Comparison of ENCODE assay signal across 11 cellular contexts in the genomic region with DNA sequence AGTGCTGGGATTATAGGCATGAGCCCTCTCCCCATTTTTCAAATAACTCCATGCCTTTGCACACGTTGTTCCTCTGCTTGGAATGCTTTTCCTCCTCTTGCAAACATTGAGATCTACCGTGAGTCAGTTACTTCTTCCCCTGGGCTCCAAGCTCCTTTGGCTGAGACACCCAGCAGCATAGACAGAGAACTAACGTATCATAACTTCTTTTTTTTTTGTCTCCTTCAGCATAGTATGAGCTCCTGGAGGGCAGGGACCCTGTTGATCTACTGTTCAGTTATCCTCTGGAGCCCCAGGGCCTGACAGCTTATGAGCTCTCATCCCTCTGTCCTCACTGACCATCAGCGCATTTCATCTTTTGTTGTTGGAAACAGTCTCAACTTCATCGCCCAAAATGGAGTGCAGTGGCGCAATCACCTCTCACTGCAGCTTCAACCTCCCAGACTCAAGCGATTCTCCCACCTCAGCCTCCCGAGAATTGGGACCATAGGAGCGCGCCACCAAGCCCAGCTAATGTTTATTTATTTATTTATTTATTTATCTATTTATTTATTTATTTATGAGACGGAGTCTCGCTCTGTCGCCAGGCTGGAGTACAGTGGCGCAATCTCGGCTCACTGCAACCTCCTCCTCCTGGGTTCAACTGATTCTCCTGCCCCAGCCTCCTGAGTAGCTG. TPM values are rescaled to one million over a fixed set of nuclear protein-coding genes. Genes with fewer than 3 reads are reported as not detected.
DNase-seq lines count a peak whose midpoint lies in the region; ATAC-seq, FAIRE-seq and TF ChIP-seq lines count a peak whose summit lies in the region.
"Had no signal": no experiment of that assay in that cellular context is flagged by ENCODE, and none has a peak within 500 bp of the region (broad histone marks: within the 10 kb centered on the region; RNA-seq: fewer than 3 reads in every experiment).

No MANE protein-coding gene starts in this region.

- no peak overlapping the region for H3K4me2 ChIP-seq in HepG2 (ENCODE audit: low read depth, low read length)

- CTCF ChIA-PET in HepG2 (lab: Yijun Ruan, JAX; ENCODE audit: low intra/inter-chr PET ratio, low total read pairs) = no interaction called here

- peaks cover 27% of the 10 kb centered on the region for H3K36me3 Mint-ChIP-seq in activated T-helper 1 cell treated with anti-CD3 and anti-CD28 coated beads, Interleukin-12 subunit alpha, Interleukin-12 subunit beta, Interleukin-2, Interleukin-4 antibody, amounts not matched to agents 30 ng/mL and 10 ng/mL and 1 ng/mL, durations not matched to agents 14 hours and 24 hours and 36 hours (ENCODE audit: low read depth)
- H3K36me3 Mint-ChIP-seq in mesothelial cell of epicardium = peaks cover 16% of the 10 kb centered on the region

- no peak for TF ChIP-seq RAD21 in HepG2 (CRISPR knock-in tag; IDR thresholded peaks at IDR 0.05)

- FAIRE-seq in HepG2 (lab: Jason Lieb, UNC) = no peak

- DNase-seq in HepG2 (ENCODE audit: low spot score) (no peak), right lobe of liver (no peak), mesothelial cell of epicardium (ENCODE audit: low spot score in 2 of 2, unreplicated experiment in 2 of 2) (no peak), vagina (ENCODE audit: extremely low spot score in 2 of 2) (no peak), mucosa of gallbladder (ENCODE audit: low spot score) (no peak)
- DNase-seq in activated T-helper 1 cell treated with anti-CD3 and anti-CD28 coated beads, Interleukin-12 subunit alpha, Interleukin-12 subunit beta, Interleukin-2, Interleukin-4 antibody, amounts not matched to agents 30 ng/mL and 10 ng/mL and 1 ng/mL, durations not matched to agents 14 hours and 24 hours and 36 hours (ENCODE audit: low spot score) = no peak
- DNase-seq in stimulated activated naive CD8-positive, alpha-beta T cell treated with anti-CD3 and anti-CD28 coated beads, Interleukin-15, amount 100 ng/mL, for 72 hours = no peak
- DNase-seq: activated CD4-positive, alpha-beta T cell treated with anti-CD3 and anti-CD28 coated beads for 4 hours; KG1; NCI-H187 had no signal

- in situ Hi-C loops in HepG2 (cut with HindIII; ENCODE audit: extremely low pct_ligation_motif_present, low pct_unique_long_range_greater_than_20kb) = no loop called here

- POLR2A ChIA-PET in HepG2 (lab: Yijun Ruan, JAX) = interaction anchor here (6.6 to 10.5 kb wide), 3 partner anchors 16 to 57 kb away, joined by 103 to 273 read pairs (median 201); a partner anchor contains a TSS

- no peaks in the 10 kb centered on the region for H3K9me3 Mint-ChIP-seq in activated T-helper 1 cell treated with anti-CD3 and anti-CD28 coated beads, Interleukin-12 subunit alpha, Interleukin-12 subunit beta, Interleukin-2, Interleukin-4 antibody, amounts not matched to agents 30 ng/mL and 10 ng/mL and 1 ng/mL, durations not matched to agents 14 hours and 24 hours and 36 hours
- no peaks in the 10 kb centered on the region for H3K9me3 Mint-ChIP-seq in mesothelial cell of epicardium
- peaks cover 0 to 7% of the 10 kb centered on the region in 2 donors for H3K9me3 Mint-ChIP-seq in stimulated activated naive CD8-positive, alpha-beta T cell treated with anti-CD3 and anti-CD28 coated beads, Interleukin-15, amount 100 ng/mL, for 72 hours

- H3K4me3 Mint-ChIP-seq in activated T-helper 1 cell treated with anti-CD3 and anti-CD28 coated beads, Interleukin-12 subunit alpha, Interleukin-12 subunit beta, Interleukin-2, Interleukin-4 antibody, amounts not matched to agents 30 ng/mL and 10 ng/mL and 1 ng/mL, durations not matched to agents 14 hours and 24 hours and 36 hours = peak overlapping the region; percentile 45
- no peak overlapping the region for H3K4me3 Mint-ChIP-seq in mesothelial cell of epicardium
- H3K4me3 Mint-ChIP-seq in stimulated activated naive CD8-positive, alpha-beta T cell treated with anti-CD3 and anti-CD28 coated beads, Interleukin-15, amount 100 ng/mL, for 72 hours = peak overlapping the region in 1 of 2 donors; percentile 36

- no peak overlapping the region for H3K9ac ChIP-seq in HepG2 (ENCODE audit: insufficient read depth, low read depth, low read length)

- no peaks in the 10 kb centered on the region; a peak in 1 of 5 replicates for H3K27me3 ChIP-seq in HepG2 (ENCODE audit: control insufficient read depth in 1 of 2, insufficient read depth in 2 of 2, low read length in 2 of 2)
- no peaks in the 10 kb centered on the region for H3K27me3 ChIP-seq in right lobe of liver
- H3K27me3 ChIP-seq in vagina = no peaks in the 10 kb centered on the region

- TF ChIP-seq POLR2A in HepG2 (IDR thresholded peaks at IDR 0.05; ENCODE audit: insufficient read depth in 1 of 2, low read depth in 2 of 2, low read length in 2 of 2) (no peak), right lobe of liver (IDR thresholded peaks at IDR 0.05) (no peak), vagina (IDR thresholded peaks at IDR 0.05) (no peak)

- no peak for ATAC-seq in HepG2
- ATAC-seq in right lobe of liver = no peak
- no peak for ATAC-seq in stimulated activated naive CD8-positive, alpha-beta T cell treated with anti-CD3 and anti-CD28 coated beads, Interleukin-15, amount 100 ng/mL, for 72 hours
- no peak for ATAC-seq in GM21447 (IDR thresholded peaks at IDR 0.05; ENCODE audit: unreplicated experiment)

- TF ChIP-seq EP300 in HepG2 (IDR thresholded peaks at IDR 0.05; ENCODE audit: low read depth in 2 of 2, low read length in 2 of 2) (no peak), HepG2 (CRISPR knock-in tag; IDR thresholded peaks at IDR 0.05; ENCODE audit: borderline replicate concordance) (no peak)

- H3K4me3 ChIP-seq in HepG2 (replicated peaks in 1 of 3; ENCODE audit: insufficient read depth in 1 of 3, low read depth in 2 of 3, low read length in 3 of 3) (no peak overlapping the region), right lobe of liver (no peak overlapping the region), vagina (no peak overlapping the region)

- H3K27me3 Mint-ChIP-seq in activated T-helper 1 cell treated with anti-CD3 and anti-CD28 coated beads, Interleukin-12 subunit alpha, Interleukin-12 subunit beta, Interleukin-2, Interleukin-4 antibody, amounts not matched to agents 30 ng/mL and 10 ng/mL and 1 ng/mL, durations not matched to agents 14 hours and 24 hours and 36 hours (ENCODE audit: insufficient read depth) = no peaks in the 10 kb centered on the region
- no peaks in the 10 kb centered on the region for H3K27me3 Mint-ChIP-seq in mesothelial cell of epicardium (ENCODE audit: low read depth)
- H3K27me3 Mint-ChIP-seq in stimulated activated naive CD8-positive, alpha-beta T cell treated with anti-CD3 and anti-CD28 coated beads, Interleukin-15, amount 100 ng/mL, for 72 hours = no peaks in the 10 kb centered on the region

- intact Hi-C loops in HepG2 (cut with micrococcal nuclease; ENCODE audit: unreplicated experiment) (loop anchor here (5.0 to 10.0 kb wide), 2 partner anchors 58 to 251 kb away; a partner anchor contains a TSS), right lobe of liver (cut with DNase I) (no loop called here), vagina (cut with DNase I) (no loop called here)
- intact Hi-C loops in activated T-helper 1 cell treated with anti-CD3 and anti-CD28 coated beads, Interleukin-12 subunit alpha, Interleukin-12 subunit beta, Interleukin-2, Interleukin-4 antibody, amounts not matched to agents 30 ng/mL and 10 ng/mL and 1 ng/mL, durations not matched to agents 14 hours and 24 hours and 36 hours (cut with micrococcal nuclease) = loop anchor here (5.0 to 10.0 kb wide), 2 partner anchors 317 to 1071 kb away; a partner anchor contains a TSS

- H3K4me1 Mint-ChIP-seq in activated T-helper 1 cell treated with anti-CD3 and anti-CD28 coated beads, Interleukin-12 subunit alpha, Interleukin-12 subunit beta, Interleukin-2, Interleukin-4 antibody, amounts not matched to agents 30 ng/mL and 10 ng/mL and 1 ng/mL, durations not matched to agents 14 hours and 24 hours and 36 hours (ENCODE audit: low read depth) = peaks cover 31% of the 10 kb centered on the region
- peaks cover 30% of the 10 kb centered on the region for H3K4me1 Mint-ChIP-seq in mesothelial cell of epicardium
- H3K4me1 Mint-ChIP-seq in stimulated activated naive CD8-positive, alpha-beta T cell treated with anti-CD3 and anti-CD28 coated beads, Interleukin-15, amount 100 ng/mL, for 72 hours = peaks cover 18% of the 10 kb centered on the region

- 98% methylated on average over 15 of the region's 15 CpGs for WGBS in HepG2 (ENCODE audit: low lambda C conversion rate)
- 88% methylated on average over 14 of the region's 15 CpGs for WGBS in right lobe of liver (ENCODE audit: insufficient coverage, low coverage, low lambda C conversion rate, missing lambda C conversion rate)

- no peak for TF ChIP-seq CTCF in HepG2 (CRISPR knock-in tag; IDR thresholded peaks at IDR 0.05)
- TF ChIP-seq CTCF in right lobe of liver (IDR thresholded peaks at IDR 0.05) = no peak
- no peak for TF ChIP-seq CTCF in mesothelial cell of epicardium (IDR thresholded peaks at IDR 0.05; ENCODE audit: unreplicated experiment)
- TF ChIP-seq CTCF in vagina (IDR thresholded peaks at IDR 0.05) = no peak

- H4K20me1 ChIP-seq in HepG2 (ENCODE audit: insufficient read depth, low read length) = no peaks in the 10 kb centered on the region

- H3K9me3 ChIP-seq in HepG2 (ENCODE audit: low read length) (no peaks in the 10 kb centered on the region), right lobe of liver (no peaks in the 10 kb centered on the region), vagina (no peaks in the 10 kb centered on the region)

- BruUV-seq in HepG2 (replicated peaks; lab: Mats Ljungman, UMichigan) = no TSS peak

- no peak overlapping the region for H2AFZ ChIP-seq in HepG2 (ENCODE audit: low read length)

- H3K36me3 ChIP-seq in HepG2 (replicated peaks in 1 of 2; ENCODE audit: control insufficient read depth in 1 of 2, insufficient read depth in 2 of 2, low read length in 2 of 2) = peaks cover 0 to 11% of the 10 kb centered on the region in 2 experiments; a peak in 1 of 5 replicates
- H3K36me3 ChIP-seq in right lobe of liver = no peaks in the 10 kb centered on the region
- H3K36me3 ChIP-seq in vagina = peaks cover 0 to 6% of the 10 kb centered on the region in 2 donors

- H3K27ac Mint-ChIP-seq in activated T-helper 1 cell treated with anti-CD3 and anti-CD28 coated beads, Interleukin-12 subunit alpha, Interleukin-12 subunit beta, Interleukin-2, Interleukin-4 antibody, amounts not matched to agents 30 ng/mL and 10 ng/mL and 1 ng/mL, durations not matched to agents 14 hours and 24 hours and 36 hours = no peak overlapping the region
- peak overlapping the region; percentile 75 for H3K27ac Mint-ChIP-seq in mesothelial cell of epicardium
- peak overlapping the region in 1 of 2 donors; percentile 38 for H3K27ac Mint-ChIP-seq in stimulated activated naive CD8-positive, alpha-beta T cell treated with anti-CD3 and anti-CD28 coated beads, Interleukin-15, amount 100 ng/mL, for 72 hours

- H3K27ac ChIP-seq in HepG2 (ENCODE audit: extremely low read length, insufficient read depth, low read length) (no peak overlapping the region), right lobe of liver (no peak overlapping the region), vagina (peak overlapping the region; percentile 96)

- peaks cover 25% of the 10 kb centered on the region for H3K79me2 ChIP-seq in HepG2 (ENCODE audit: insufficient read depth, low read length)

- H3K4me1 ChIP-seq in HepG2 (ENCODE audit: insufficient read depth, low read length) (peaks cover 23% of the 10 kb centered on the region), right lobe of liver (peaks cover 0 to 24% (median 12%) of the 10 kb centered on the region in 4 donors), vagina (peaks cover 44% of the 10 kb centered on the region)

RNA-seq across cellular contexts. Expression of a gene that starts 2.2 kb away (rescaled TPM):
- total RNA-seq in HepG2 (2016; rRNA removed; fragmentation: Illumina TruSeq; extraction: Trizol) (59.0 and 74.8 TPM in 2 replicates), right lobe of liver (10 to 100 TPM; 22.3 to 33.9 (median 26.4) TPM), mesothelial cell of epicardium (72.8 to 86.9 TPM (median 72.9 TPM) in 3 replicates), vagina (34.6 TPM), mucosa of gallbladder (54.2 TPM)
- 15.5 and 15.8 TPM in 2 replicates for total RNA-seq in HepG2 (2016; cell fraction: cytosol; rRNA removed; fragmentation: Illumina TruSeq; extraction: Trizol; ENCODE audit: low read depth)
- 57.5 and 79.4 TPM in 2 replicates for total RNA-seq in HepG2 (2016; cell fraction: insoluble cytoplasmic fraction; rRNA removed; fragmentation: Illumina TruSeq; extraction: Trizol)
- 24.4 and 25.5 TPM in 2 replicates for total RNA-seq in HepG2 (2016; cell fraction: membrane; rRNA removed; fragmentation: Illumina TruSeq; extraction: Trizol)
- 29.6 and 30.0 TPM in 2 replicates for total RNA-seq in HepG2 (2016; cell fraction: nucleus; rRNA removed; fragmentation: Illumina TruSeq; extraction: Trizol)
- polyA plus RNA-seq in HepG2 (2011; rRNA removed) = 46.6 and 51.0 TPM in 2 replicates
- polyA plus RNA-seq in HepG2 (2011; cell fraction: cytosol; rRNA removed) = 42.5 and 54.3 TPM in 2 replicates
- polyA plus RNA-seq in HepG2 (2011; cell fraction: nucleus; rRNA removed) = 48.9 and 55.1 TPM in 2 replicates
- polyA plus RNA-seq in HepG2 (2012) = 46.7 and 52.1 TPM in 2 replicates
- 18.4 and 18.9 TPM in 2 replicates for polyA plus RNA-seq in HepG2 (2016; cell fraction: cytosol; fragmentation: Illumina TruSeq; extraction: Trizol; ENCODE audit: low read depth)
- 103 and 105 TPM in 2 replicates for polyA plus RNA-seq in HepG2 (2016; cell fraction: insoluble cytoplasmic fraction; fragmentation: Illumina TruSeq; extraction: Trizol; ENCODE audit: low read depth)
- 24.3 and 25.8 TPM in 2 replicates for polyA plus RNA-seq in HepG2 (2016; cell fraction: membrane; fragmentation: Illumina TruSeq; extraction: Trizol; ENCODE audit: low read depth)
- 73.4 and 75.2 TPM in 2 replicates for polyA plus RNA-seq in HepG2 (2016; cell fraction: nucleus; fragmentation: Illumina TruSeq; extraction: Trizol; ENCODE audit: insufficient read depth, low read depth)
- polyA minus RNA-seq in HepG2 (2011; rRNA and poly(A)+ RNA removed; ENCODE audit: low replicate concordance) = 13.7 and 25.4 TPM in 2 replicates
- 15.3 and 21.8 TPM in 2 replicates for polyA minus RNA-seq in HepG2 (2011; cell fraction: cytosol; rRNA and poly(A)+ RNA removed)
- 19.0 and 27.0 TPM in 2 replicates for polyA minus RNA-seq in HepG2 (2011; cell fraction: nucleus; rRNA and poly(A)+ RNA removed)
- 66.5 and 69.5 TPM in 2 replicates for total RNA-seq in activated T-helper 1 cell treated with anti-CD3 and anti-CD28 coated beads, Interleukin-12 subunit alpha, Interleukin-12 subunit beta, Interleukin-2, Interleukin-4 antibody, amounts not matched to agents 30 ng/mL and 10 ng/mL and 1 ng/mL, durations not matched to agents 14 hours and 24 hours and 36 hours

RNA-seq across cellular contexts. Expression of a gene that starts 14.5 kb away (rescaled TPM):
- total RNA-seq in HepG2 (2016; rRNA removed; fragmentation: Illumina TruSeq; extraction: Trizol) = 59.8 and 68.2 TPM in 2 replicates
- total RNA-seq in HepG2 (2016; cell fraction: cytosol; rRNA removed; fragmentation: Illumina TruSeq; extraction: Trizol; ENCODE audit: low read depth) = 28.3 and 29.6 TPM in 2 replicates
- 63.3 and 64.1 TPM in 2 replicates for total RNA-seq in HepG2 (2016; cell fraction: insoluble cytoplasmic fraction; rRNA removed; fragmentation: Illumina TruSeq; extraction: Trizol)
- 24.9 and 26.4 TPM in 2 replicates for total RNA-seq in HepG2 (2016; cell fraction: membrane; rRNA removed; fragmentation: Illumina TruSeq; extraction: Trizol)
- 60.8 and 62.5 TPM in 2 replicates for total RNA-seq in HepG2 (2016; cell fraction: nucleus; rRNA removed; fragmentation: Illumina TruSeq; extraction: Trizol)
- 51.9 and 69.8 TPM in 2 replicates for polyA plus RNA-seq in HepG2 (2011; rRNA removed)
- polyA plus RNA-seq in HepG2 (2011; cell fraction: cytosol; rRNA removed) = 25.2 and 41.5 TPM in 2 replicates
- polyA plus RNA-seq in HepG2 (2011; cell fraction: nucleus; rRNA removed) = 315 and 418 TPM in 2 replicates
- polyA plus RNA-seq in HepG2 (2012) = 30.6 and 32.9 TPM in 2 replicates
- polyA plus RNA-seq in HepG2 (2016; cell fraction: cytosol; fragmentation: Illumina TruSeq; extraction: Trizol; ENCODE audit: low read depth) = 29.4 and 30.6 TPM in 2 replicates
- 80.8 and 89.8 TPM in 2 replicates for polyA plus RNA-seq in HepG2 (2016; cell fraction: insoluble cytoplasmic fraction; fragmentation: Illumina TruSeq; extraction: Trizol; ENCODE audit: low read depth)
- 21.3 and 21.5 TPM in 2 replicates for polyA plus RNA-seq in HepG2 (2016; cell fraction: membrane; fragmentation: Illumina TruSeq; extraction: Trizol; ENCODE audit: low read depth)
- polyA plus RNA-seq in HepG2 (2016; cell fraction: nucleus; fragmentation: Illumina TruSeq; extraction: Trizol; ENCODE audit: insufficient read depth, low read depth) = 236 and 244 TPM in 2 replicates
- polyA minus RNA-seq in HepG2 (2011; rRNA and poly(A)+ RNA removed; ENCODE audit: low replicate concordance) = 27.3 and 88.8 TPM in 2 replicates
- 6.0 and 7.5 TPM in 2 replicates for polyA minus RNA-seq in HepG2 (2011; cell fraction: cytosol; rRNA and poly(A)+ RNA removed)
- polyA minus RNA-seq in HepG2 (2011; cell fraction: nucleus; rRNA and poly(A)+ RNA removed) = 27.0 and 31.7 TPM in 2 replicates
- 10 to 100 TPM; 54.7 to 69.8 (median 58.7) TPM for total RNA-seq in right lobe of liver
- 42.5 and 44.5 TPM in 2 replicates for total RNA-seq in activated T-helper 1 cell treated with anti-CD3 and anti-CD28 coated beads, Interleukin-12 subunit alpha, Interleukin-12 subunit beta, Interleukin-2, Interleukin-4 antibody, amounts not matched to agents 30 ng/mL and 10 ng/mL and 1 ng/mL, durations not matched to agents 14 hours and 24 hours and 36 hours
- total RNA-seq in mesothelial cell of epicardium = 21.2 to 25.3 TPM (median 22.4 TPM) in 3 replicates
- 5.6 TPM for total RNA-seq in vagina
- total RNA-seq in mucosa of gallbladder = 7.5 TPM

RNA-seq across cellular contexts. Expression of a gene that starts 17.1 kb away (rescaled TPM):
- total RNA-seq in HepG2 (2016; rRNA removed; fragmentation: Illumina TruSeq; extraction: Trizol) (494 and 520 TPM in 2 replicates), right lobe of liver (1,000 to 10,000 TPM in 1 of 6 experiments, 100 to 1,000 TPM in 5; 221 to 1,037 (median 292) TPM), mesothelial cell of epicardium (357 to 377 TPM (median 370 TPM) in 3 replicates), vagina (811 TPM), mucosa of gallbladder (484 TPM)
- 274 and 364 TPM in 2 replicates for total RNA-seq in HepG2 (2016; cell fraction: cytosol; rRNA removed; fragmentation: Illumina TruSeq; extraction: Trizol; ENCODE audit: low read depth)
- 482 and 502 TPM in 2 replicates for total RNA-seq in HepG2 (2016; cell fraction: insoluble cytoplasmic fraction; rRNA removed; fragmentation: Illumina TruSeq; extraction: Trizol)
- 274 and 390 TPM in 2 replicates for total RNA-seq in HepG2 (2016; cell fraction: membrane; rRNA removed; fragmentation: Illumina TruSeq; extraction: Trizol)
- 166 and 182 TPM in 2 replicates for total RNA-seq in HepG2 (2016; cell fraction: nucleus; rRNA removed; fragmentation: Illumina TruSeq; extraction: Trizol)
- 589 and 613 TPM in 2 replicates for polyA plus RNA-seq in HepG2 (2011; rRNA removed)
- 590 and 702 TPM in 2 replicates for polyA plus RNA-seq in HepG2 (2011; cell fraction: cytosol; rRNA removed)
- 303 and 324 TPM in 2 replicates for polyA plus RNA-seq in HepG2 (2011; cell fraction: nucleus; rRNA removed)
- 507 and 533 TPM in 2 replicates for polyA plus RNA-seq in HepG2 (2012)
- 515 and 664 TPM in 2 replicates for polyA plus RNA-seq in HepG2 (2016; cell fraction: cytosol; fragmentation: Illumina TruSeq; extraction: Trizol; ENCODE audit: low read depth)
- 954 and 1,000 TPM in 2 replicates for polyA plus RNA-seq in HepG2 (2016; cell fraction: insoluble cytoplasmic fraction; fragmentation: Illumina TruSeq; extraction: Trizol; ENCODE audit: low read depth)
- polyA plus RNA-seq in HepG2 (2016; cell fraction: membrane; fragmentation: Illumina TruSeq; extraction: Trizol; ENCODE audit: low read depth) = 494 and 571 TPM in 2 replicates
- 485 and 521 TPM in 2 replicates for polyA plus RNA-seq in HepG2 (2016; cell fraction: nucleus; fragmentation: Illumina TruSeq; extraction: Trizol; ENCODE audit: insufficient read depth, low read depth)
- polyA minus RNA-seq in HepG2 (2011; rRNA and poly(A)+ RNA removed; ENCODE audit: low replicate concordance) = 456 and 623 TPM in 2 replicates
- polyA minus RNA-seq in HepG2 (2011; cell fraction: cytosol; rRNA and poly(A)+ RNA removed) = 408 and 605 TPM in 2 replicates
- polyA minus RNA-seq in HepG2 (2011; cell fraction: nucleus; rRNA and poly(A)+ RNA removed) = 126 and 127 TPM in 2 replicates
- 1,423 and 1,429 TPM in 2 replicates for total RNA-seq in activated T-helper 1 cell treated with anti-CD3 and anti-CD28 coated beads, Interleukin-12 subunit alpha, Interleukin-12 subunit beta, Interleukin-2, Interleukin-4 antibody, amounts not matched to agents 30 ng/mL and 10 ng/mL and 1 ng/mL, durations not matched to agents 14 hours and 24 hours and 36 hours

RNA-seq across cellular contexts. Expression of a gene that starts 22.0 kb away (rescaled TPM):
- total RNA-seq in HepG2 (2016; rRNA removed; fragmentation: Illumina TruSeq; extraction: Trizol) (4.0 and 4.1 TPM in 2 replicates), right lobe of liver (10 to 100 TPM; 15.3 to 21.1 (median 17.7) TPM), mesothelial cell of epicardium (27.0 to 31.6 TPM (median 31.2 TPM) in 3 replicates), vagina (36.3 TPM), mucosa of gallbladder (68.0 TPM)
- 3.3 and 4.0 TPM in 2 replicates for total RNA-seq in HepG2 (2016; cell fraction: cytosol; rRNA removed; fragmentation: Illumina TruSeq; extraction: Trizol; ENCODE audit: low read depth)
- 2.2 and 3.5 TPM in 2 replicates for total RNA-seq in HepG2 (2016; cell fraction: insoluble cytoplasmic fraction; rRNA removed; fragmentation: Illumina TruSeq; extraction: Trizol)
- total RNA-seq in HepG2 (2016; cell fraction: membrane; rRNA removed; fragmentation: Illumina TruSeq; extraction: Trizol) = 5.1 and 5.5 TPM in 2 replicates
- 4.3 TPM in 2 replicates for total RNA-seq in HepG2 (2016; cell fraction: nucleus; rRNA removed; fragmentation: Illumina TruSeq; extraction: Trizol)
- polyA plus RNA-seq in HepG2 (2011; rRNA removed) = 7.1 and 8.9 TPM in 2 replicates
- 2.3 and 3.4 TPM in 2 replicates for polyA plus RNA-seq in HepG2 (2011; cell fraction: cytosol; rRNA removed)
- polyA plus RNA-seq in HepG2 (2011; cell fraction: nucleus; rRNA removed) = 43.3 and 56.3 TPM in 2 replicates
- 14.9 and 15.5 TPM in 2 replicates for polyA plus RNA-seq in HepG2 (2012)
- 6.5 and 6.8 TPM in 2 replicates for polyA plus RNA-seq in HepG2 (2016; cell fraction: cytosol; fragmentation: Illumina TruSeq; extraction: Trizol; ENCODE audit: low read depth)
- polyA plus RNA-seq in HepG2 (2016; cell fraction: insoluble cytoplasmic fraction; fragmentation: Illumina TruSeq; extraction: Trizol; ENCODE audit: low read depth) = 8.3 and 11.9 TPM in 2 replicates
- 12.2 and 12.5 TPM in 2 replicates for polyA plus RNA-seq in HepG2 (2016; cell fraction: membrane; fragmentation: Illumina TruSeq; extraction: Trizol; ENCODE audit: low read depth)
- 40.0 and 44.3 TPM in 2 replicates for polyA plus RNA-seq in HepG2 (2016; cell fraction: nucleus; fragmentation: Illumina TruSeq; extraction: Trizol; ENCODE audit: insufficient read depth, low read depth)
- polyA minus RNA-seq in HepG2 (2011; rRNA and poly(A)+ RNA removed; ENCODE audit: low replicate concordance) = 13.3 and 14.6 TPM in 2 replicates
- 5.4 and 6.2 TPM in 2 replicates for polyA minus RNA-seq in HepG2 (2011; cell fraction: cytosol; rRNA and poly(A)+ RNA removed)
- polyA minus RNA-seq in HepG2 (2011; cell fraction: nucleus; rRNA and poly(A)+ RNA removed) = 6.8 and 10.8 TPM in 2 replicates
- total RNA-seq in activated T-helper 1 cell treated with anti-CD3 and anti-CD28 coated beads, Interleukin-12 subunit alpha, Interleukin-12 subunit beta, Interleukin-2, Interleukin-4 antibody, amounts not matched to agents 30 ng/mL and 10 ng/mL and 1 ng/mL, durations not matched to agents 14 hours and 24 hours and 36 hours = 98.5 and 103 TPM in 2 replicates

RNA-seq across cellular contexts. Expression of a gene that starts 25.4 kb away (rescaled TPM):
- total RNA-seq in HepG2 (2016; rRNA removed; fragmentation: Illumina TruSeq; extraction: Trizol) = 35.7 and 44.1 TPM in 2 replicates
- total RNA-seq in HepG2 (2016; cell fraction: cytosol; rRNA removed; fragmentation: Illumina TruSeq; extraction: Trizol; ENCODE audit: low read depth) = 16.6 and 21.0 TPM in 2 replicates
- 35.1 and 40.1 TPM in 2 replicates for total RNA-seq in HepG2 (2016; cell fraction: insoluble cytoplasmic fraction; rRNA removed; fragmentation: Illumina TruSeq; extraction: Trizol)
- 55.7 and 57.0 TPM in 2 replicates for total RNA-seq in HepG2 (2016; cell fraction: membrane; rRNA removed; fragmentation: Illumina TruSeq; extraction: Trizol)
- total RNA-seq in HepG2 (2016; cell fraction: nucleus; rRNA removed; fragmentation: Illumina TruSeq; extraction: Trizol) = 35.7 and 36.1 TPM in 2 replicates
- polyA plus RNA-seq in HepG2 (2011; rRNA removed) = 45.4 and 49.9 TPM in 2 replicates
- 56.8 and 59.9 TPM in 2 replicates for polyA plus RNA-seq in HepG2 (2011; cell fraction: cytosol; rRNA removed)
- 75.7 and 85.0 TPM in 2 replicates for polyA plus RNA-seq in HepG2 (2011; cell fraction: nucleus; rRNA removed)
- 54.2 and 62.3 TPM in 2 replicates for polyA plus RNA-seq in HepG2 (2012)
- polyA plus RNA-seq in HepG2 (2016; cell fraction: cytosol; fragmentation: Illumina TruSeq; extraction: Trizol; ENCODE audit: low read depth) = 28.1 and 30.9 TPM in 2 replicates
- 58.7 and 75.7 TPM in 2 replicates for polyA plus RNA-seq in HepG2 (2016; cell fraction: insoluble cytoplasmic fraction; fragmentation: Illumina TruSeq; extraction: Trizol; ENCODE audit: low read depth)
- 80.2 and 86.8 TPM in 2 replicates for polyA plus RNA-seq in HepG2 (2016; cell fraction: membrane; fragmentation: Illumina TruSeq; extraction: Trizol; ENCODE audit: low read depth)
- polyA plus RNA-seq in HepG2 (2016; cell fraction: nucleus; fragmentation: Illumina TruSeq; extraction: Trizol; ENCODE audit: insufficient read depth, low read depth) = 94.6 and 94.8 TPM in 2 replicates
- 83.4 and 279 TPM in 2 replicates for polyA minus RNA-seq in HepG2 (2011; rRNA and poly(A)+ RNA removed; ENCODE audit: low replicate concordance)
- 40.3 and 46.3 TPM in 2 replicates for polyA minus RNA-seq in HepG2 (2011; cell fraction: cytosol; rRNA and poly(A)+ RNA removed)
- 27.2 and 33.9 TPM in 2 replicates for polyA minus RNA-seq in HepG2 (2011; cell fraction: nucleus; rRNA and poly(A)+ RNA removed)
- total RNA-seq in right lobe of liver = 10 to 100 TPM; 52.1 to 73.5 (median 57.5) TPM
- 138 and 140 TPM in 2 replicates for total RNA-seq in activated T-helper 1 cell treated with anti-CD3 and anti-CD28 coated beads, Interleukin-12 subunit alpha, Interleukin-12 subunit beta, Interleukin-2, Interleukin-4 antibody, amounts not matched to agents 30 ng/mL and 10 ng/mL and 1 ng/mL, durations not matched to agents 14 hours and 24 hours and 36 hours
- total RNA-seq in mesothelial cell of epicardium = 72.3 to 74.6 TPM (median 73.1 TPM) in 3 replicates
- total RNA-seq in vagina = 54.3 TPM
- 140 TPM for total RNA-seq in mucosa of gallbladder

Comparison
In these comparisons a context has a peak if more than half of its experiments do, and no peak if none do; other contexts are left out.
1. intact Hi-C loops: an anchor here in HepG2 (5.0 to 10.0 kb wide) and activated T-helper 1 cell treated with anti-CD3 and anti-CD28 coated beads, Interleukin-12 subunit alpha, Interleukin-12 subunit beta, Interleukin-2, Interleukin-4 antibody, amounts not matched to agents 30 ng/mL and 10 ng/mL and 1 ng/mL, durations not matched to agents 14 hours and 24 hours and 36 hours (5.0 to 10.0 kb wide); none called in right lobe of liver and vagina.